In the genomic region with DNA sequence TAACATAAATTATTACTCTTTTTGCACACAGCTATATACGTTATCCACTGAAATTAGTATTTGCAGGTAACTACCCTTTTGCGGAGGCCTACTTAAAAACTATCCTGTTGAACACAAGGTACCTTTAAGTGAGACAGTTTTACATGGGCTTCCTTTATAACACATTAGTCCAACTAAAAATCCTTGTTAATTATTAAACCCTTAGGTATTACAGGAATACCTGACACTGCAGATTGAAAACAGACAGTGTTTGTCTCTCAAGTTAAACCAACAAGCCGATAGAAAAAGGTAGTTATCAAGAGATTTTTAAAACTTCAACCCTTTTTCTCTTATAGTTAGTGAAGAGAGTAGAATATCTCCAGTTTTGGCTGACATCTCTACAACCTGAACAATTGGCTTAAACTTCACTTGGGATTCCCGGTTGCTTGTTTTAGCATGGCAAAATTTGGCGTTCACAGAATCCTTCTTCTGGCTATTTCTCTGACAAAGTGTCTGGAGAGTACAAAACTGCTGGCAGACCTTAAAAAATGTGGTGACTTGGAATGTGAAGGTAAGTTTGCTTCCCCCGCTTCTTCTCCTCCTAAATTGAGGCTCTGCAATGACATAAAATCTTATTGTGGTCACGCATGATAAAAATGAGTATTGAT, we compare ENCODE assay signal across 10 cellular contexts. TPM values are rescaled to one million over a fixed set of nuclear protein-coding genes. Genes with fewer than 3 reads are reported as not detected.
A peak's percentile ranks its signal among the peaks of the same experiment; 100 is the strongest.
DNase-seq lines count a peak whose midpoint lies in the region; ATAC-seq and TF ChIP-seq lines count a peak whose summit lies in the region.
"Had no signal": no experiment of that assay in that cellular context is flagged by ENCODE, and none has a peak within 500 bp of the region (broad histone marks: within the 10 kb centered on the region; RNA-seq: fewer than 3 reads in every experiment).

TSS of gene MIA2 (plus strand) at position 236 of the 647 bp plus-strand sequence. CDS start at position 436, 200 bp downstream.

- peaks cover 6 to 10% of the 10 kb centered on the region in 2 donors for H3K4me1 ChIP-seq in adrenal gland (replicated peaks in 1 of 2)

- no peaks in the 10 kb centered on the region for H3K36me3 Mint-ChIP-seq in IgD-negative memory B cell
- H3K36me3 Mint-ChIP-seq in stimulated activated effector memory CD8-positive, alpha-beta T cell treated with anti-CD3 and anti-CD28 coated beads, Interleukin-12 subunit alpha, Interleukin-12 subunit beta, amount 100 ng/mL, for 72 hours: peaks cover 5% of the 10 kb centered on the region

- TF ChIP-seq CTCF in adrenal gland (IDR thresholded peaks at IDR 0.05): no peak
- no peak for TF ChIP-seq CTCF in kidney epithelial cell (IDR thresholded peaks at IDR 0.05; ENCODE audit: insufficient read depth, low read length, poor library complexity, severe bottlenecking)

- peak within 1 kb of the TSS in 2 of 5 donors; percentile 10 to 20 for H3K27ac ChIP-seq in adrenal gland

- H3K36me3 ChIP-seq in adrenal gland (replicated peaks in 1 of 2) (no peaks in the 10 kb centered on the region), kidney epithelial cell (ENCODE audit: control insufficient read depth, insufficient read depth, low read length) (no peaks in the 10 kb centered on the region)

- H3K27me3 ChIP-seq in adrenal gland (no peaks in the 10 kb centered on the region), kidney epithelial cell (ENCODE audit: control insufficient read depth, insufficient read depth, low read length) (no peaks in the 10 kb centered on the region)

- no peaks in the 10 kb centered on the region for H3K9me3 ChIP-seq in adrenal gland (replicated peaks in 1 of 3)

- no peak for ATAC-seq in stimulated activated effector memory CD8-positive, alpha-beta T cell treated with anti-CD3 and anti-CD28 coated beads, Interleukin-12 subunit alpha, Interleukin-12 subunit beta, amount 100 ng/mL, for 72 hours
- ATAC-seq in HG02870 (IDR thresholded peaks at IDR 0.05; ENCODE audit: unreplicated experiment) (no peak), SK-N-SH treated with all-trans-retinoic acid at 6 μM for 48 hours (no peak), GM19023 (IDR thresholded peaks at IDR 0.05; ENCODE audit: unreplicated experiment) (no peak)

- no peaks in the 10 kb centered on the region for H3K27me3 Mint-ChIP-seq in IgD-negative memory B cell

- H3K27ac Mint-ChIP-seq in IgD-negative memory B cell: no peak within 1 kb of the TSS
- peak within 1 kb of the TSS; percentile 93 for H3K27ac Mint-ChIP-seq in stimulated activated effector memory CD8-positive, alpha-beta T cell treated with anti-CD3 and anti-CD28 coated beads, Interleukin-12 subunit alpha, Interleukin-12 subunit beta, amount 100 ng/mL, for 72 hours

- 58 to 73% (median 69%) methylated on average over 7 of the region's 7 CpGs for WGBS in adrenal gland, 4 donors

- no peaks in the 10 kb centered on the region for H3K9me3 Mint-ChIP-seq in IgD-negative memory B cell
- H3K9me3 Mint-ChIP-seq in stimulated activated effector memory CD8-positive, alpha-beta T cell treated with anti-CD3 and anti-CD28 coated beads, Interleukin-12 subunit alpha, Interleukin-12 subunit beta, amount 100 ng/mL, for 72 hours: no peaks in the 10 kb centered on the region

- no peak for TF ChIP-seq POLR2A in adrenal gland (IDR thresholded peaks at IDR 0.05)

- peak within 1 kb of the TSS in 1 of 4 donors; percentile 24 for H3K4me3 ChIP-seq in adrenal gland
- H3K4me3 ChIP-seq in kidney epithelial cell (ENCODE audit: low read depth, low read length): peak within 1 kb of the TSS; percentile 43

- DNase-seq in adrenal gland (no peak), kidney epithelial cell (ENCODE audit: low read depth) (no peak)
- peak in 1 of 2 donors; percentile 38 for DNase-seq in stimulated activated effector memory CD8-positive, alpha-beta T cell treated with anti-CD3 and anti-CD28 coated beads, Interleukin-12 subunit alpha, Interleukin-12 subunit beta, amount 100 ng/mL, for 72 hours (ENCODE audit: low spot score in 2 of 2)
- no peak for DNase-seq in activated effector memory CD4-positive, alpha-beta T cell treated with Interleukin-2 at 50 U/mL for 16 hours
- DNase-seq: NCI-H187 treated with DMSO at 0.1 percent for 48 hours; stimulated activated CD4-positive, alpha-beta T cell treated with anti-CD3 and anti-CD28 coated beads, Interleukin-12 subunit alpha, Interleukin-12 subunit beta, amount 100 ng/mL, for 4 hours had no signal

- peaks cover 0 to 7% (median 5%) of the 10 kb centered on the region in 3 donors for H3K4me1 Mint-ChIP-seq in IgD-negative memory B cell
- H3K4me1 Mint-ChIP-seq in stimulated activated effector memory CD8-positive, alpha-beta T cell treated with anti-CD3 and anti-CD28 coated beads, Interleukin-12 subunit alpha, Interleukin-12 subunit beta, amount 100 ng/mL, for 72 hours: peaks cover 42% of the 10 kb centered on the region

- intact Hi-C loops in adrenal gland (cut with DNase I): no loop called here

- H3K4me3 Mint-ChIP-seq in IgD-negative memory B cell: no peak within 1 kb of the TSS
- H3K4me3 Mint-ChIP-seq in stimulated activated effector memory CD8-positive, alpha-beta T cell treated with anti-CD3 and anti-CD28 coated beads, Interleukin-12 subunit alpha, Interleukin-12 subunit beta, amount 100 ng/mL, for 72 hours: peak within 1 kb of the TSS; percentile 36

TF ChIP-seq in SK-N-SH treated with all-trans-retinoic acid at 6 μM for 48 hours, 23 proteins besides CTCF, POLR2A, EP300 and RAD21:
- TF ChIP-seq ZFP30 (CRISPR knock-in tag; IDR thresholded peaks at IDR 0.05): no peak
- TF ChIP-seq CSDC2 (CRISPR knock-in tag; IDR thresholded peaks at IDR 0.05): no peak
- TF ChIP-seq SNAI2 (CRISPR knock-in tag; IDR thresholded peaks at IDR 0.05): no peak
- no peak for TF ChIP-seq ESRRG (CRISPR knock-in tag; IDR thresholded peaks at IDR 0.05)
- TF ChIP-seq OSR1 (CRISPR knock-in tag; IDR thresholded peaks at IDR 0.05): no peak
- TF ChIP-seq, protein P1, sequence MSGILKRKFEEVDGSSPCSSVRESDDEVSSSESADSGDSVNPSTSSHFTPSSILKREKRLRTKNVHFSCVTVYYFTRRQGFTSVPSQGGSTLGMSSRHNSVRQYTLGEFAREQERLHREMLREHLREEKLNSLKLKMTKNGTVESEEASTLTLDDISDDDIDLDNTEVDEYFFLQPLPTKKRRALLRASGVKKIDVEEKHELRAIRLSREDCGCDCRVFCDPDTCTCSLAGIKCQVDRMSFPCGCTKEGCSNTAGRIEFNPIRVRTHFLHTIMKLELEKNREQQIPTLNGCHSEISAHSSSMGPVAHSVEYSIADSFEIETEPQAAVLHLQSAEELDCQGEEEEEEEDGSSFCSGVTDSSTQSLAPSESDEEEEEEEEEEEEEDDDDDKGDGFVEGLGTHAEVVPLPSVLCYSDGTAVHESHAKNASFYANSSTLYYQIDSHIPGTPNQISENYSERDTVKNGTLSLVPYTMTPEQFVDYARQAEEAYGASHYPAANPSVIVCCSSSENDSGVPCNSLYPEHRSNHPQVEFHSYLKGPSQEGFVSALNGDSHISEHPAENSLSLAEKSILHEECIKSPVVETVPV (CRISPR knock-in tag; IDR thresholded peaks at IDR 0.05): no peak
- TF ChIP-seq ARNTL (CRISPR knock-in tag; IDR thresholded peaks at IDR 0.05; ENCODE audit: borderline replicate concordance, low read depth): no peak
- TF ChIP-seq BACH2 (CRISPR knock-in tag; IDR thresholded peaks at IDR 0.05; ENCODE audit: borderline replicate concordance): no peak
- TF ChIP-seq ZC3H10 (CRISPR knock-in tag; IDR thresholded peaks at IDR 0.05): no peak
- TF ChIP-seq TOX (CRISPR knock-in tag; IDR thresholded peaks at IDR 0.05; ENCODE audit: borderline replicate concordance): no peak
- TF ChIP-seq TCF4 (CRISPR knock-in tag; IDR thresholded peaks at IDR 0.05; ENCODE audit: borderline replicate concordance): no peak
- TF ChIP-seq, protein P2, sequence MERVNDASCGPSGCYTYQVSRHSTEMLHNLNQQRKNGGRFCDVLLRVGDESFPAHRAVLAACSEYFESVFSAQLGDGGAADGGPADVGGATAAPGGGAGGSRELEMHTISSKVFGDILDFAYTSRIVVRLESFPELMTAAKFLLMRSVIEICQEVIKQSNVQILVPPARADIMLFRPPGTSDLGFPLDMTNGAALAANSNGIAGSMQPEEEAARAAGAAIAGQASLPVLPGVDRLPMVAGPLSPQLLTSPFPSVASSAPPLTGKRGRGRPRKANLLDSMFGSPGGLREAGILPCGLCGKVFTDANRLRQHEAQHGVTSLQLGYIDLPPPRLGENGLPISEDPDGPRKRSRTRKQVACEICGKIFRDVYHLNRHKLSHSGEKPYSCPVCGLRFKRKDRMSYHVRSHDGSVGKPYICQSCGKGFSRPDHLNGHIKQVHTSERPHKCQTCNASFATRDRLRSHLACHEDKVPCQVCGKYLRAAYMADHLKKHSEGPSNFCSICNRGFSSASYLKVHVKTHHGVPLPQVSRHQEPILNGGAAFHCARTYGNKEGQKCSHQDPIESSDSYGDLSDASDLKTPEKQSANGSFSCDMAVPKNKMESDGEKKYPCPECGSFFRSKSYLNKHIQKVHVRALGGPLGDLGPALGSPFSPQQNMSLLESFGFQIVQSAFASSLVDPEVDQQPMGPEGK (CRISPR knock-in tag; IDR thresholded peaks at IDR 0.05; ENCODE audit: borderline replicate concordance): no peak
- no peak for TF ChIP-seq ZNF565 (CRISPR knock-in tag; conservative IDR thresholded peaks at IDR 0.05; ENCODE audit: low read depth)
- no peak for TF ChIP-seq ZNF8 (CRISPR knock-in tag; IDR thresholded peaks at IDR 0.05)

RNA-seq across cellular contexts. Expression of gene MIA2, which starts in this region (rescaled TPM):
- 24.8 TPM for polyA plus RNA-seq in IgD-negative memory B cell
- 10 to 100 TPM; 24.8 to 62.0 (median 41.5) TPM for total RNA-seq in adrenal gland
- polyA plus RNA-seq in adrenal gland: 10 to 100 TPM; 25.0 to 60.0 (median 39.2) TPM
- 38.6 and 41.2 TPM in 2 replicates for total RNA-seq in kidney epithelial cell
